ENCODE assay signal across 12 cellular contexts in genomic region chr7:157826566-157826965, GRCh38.
"Had no signal": no experiment of that assay in that cellular context is flagged by ENCODE, and none has a peak within 500 bp of the region (broad histone marks: within the 10 kb centered on the region; RNA-seq: fewer than 3 reads in every experiment).

No MANE protein-coding gene starts in this region.

- ATAC-seq: esophagus mucosa, gastrocnemius medialis, heart right ventricle, left lobe of liver had no signal

- H3K9me3 Mint-ChIP-seq: naive thymus-derived CD8-positive, alpha-beta T cell had no signal

- DNase-seq: effector memory CD4-positive, alpha-beta T cell; gastrocnemius medialis; heart right ventricle; hypothalamus; mammary epithelial cell; stimulated activated CD4-positive, alpha-beta T cell treated with anti-CD3 and anti-CD28 coated beads, Interleukin-12 subunit alpha, Interleukin-12 subunit beta, amount 100 ng/mL, for 4 hours; stomach; substantia nigra; transverse colon had no signal

- H3K36me3 Mint-ChIP-seq: naive thymus-derived CD8-positive, alpha-beta T cell had no signal
